Comparison of ENCODE assay signal across 4 cellular contexts in the genomic region with DNA sequence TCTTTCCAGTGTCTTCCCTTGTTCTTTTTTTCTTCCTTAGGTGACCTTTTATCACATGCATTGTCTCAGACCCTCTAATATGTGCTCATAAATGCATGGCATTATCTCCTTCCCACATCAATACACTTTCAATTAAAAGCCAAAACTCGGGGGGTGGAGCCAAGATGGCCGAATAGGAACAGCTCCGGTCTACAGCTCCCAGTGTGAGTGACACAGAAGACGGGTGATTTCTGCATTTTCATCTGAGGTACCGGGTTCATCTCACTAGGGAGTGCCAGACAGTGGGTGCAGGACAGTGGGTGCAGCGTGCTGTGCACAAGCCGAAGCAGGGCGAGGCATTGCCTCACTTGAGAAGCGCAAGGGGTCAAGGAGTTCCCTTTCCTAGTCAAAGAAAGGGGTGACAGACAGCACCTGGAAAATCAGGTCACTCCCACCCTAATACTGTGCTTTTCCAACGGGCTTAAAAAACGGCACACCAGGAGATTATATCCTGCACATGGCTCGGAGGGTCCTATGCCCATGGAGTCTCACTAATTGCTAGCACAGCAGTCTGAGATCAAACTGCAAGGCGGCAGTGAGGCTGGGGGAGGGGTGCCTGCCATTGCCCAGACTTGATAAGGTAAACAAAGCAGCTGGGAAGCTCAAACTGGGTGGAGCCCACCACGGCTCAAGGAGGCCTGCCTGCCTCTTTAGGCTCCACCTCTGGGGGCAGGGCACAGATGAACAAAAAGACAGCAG. TPM values are rescaled to one million over a fixed set of nuclear protein-coding genes. Genes with fewer than 3 reads are reported as not detected.
"Had no signal": no experiment of that assay in that cellular context is flagged by ENCODE, and none has a peak within 500 bp of the region (broad histone marks: within the 10 kb centered on the region; RNA-seq: fewer than 3 reads in every experiment).

No MANE protein-coding gene starts in this region.

RNA-seq across cellular contexts. Expression of gene CYP3A5, which starts 6.2 kb away (rescaled TPM):
- total RNA-seq: Right ventricle myocardium superior; T-helper 1 cell treated with Interleukin-12 subunit alpha and Interleukin-12 subunit beta and Interleukin-4 antibody, amounts not matched to agents 30 ng/mL and 1 ng/mL, for 36 hours had no signal

RNA-seq across cellular contexts. Expression of gene CYP3A7, which starts 49.0 kb away (rescaled TPM):
- total RNA-seq: NCI-H460; Right ventricle myocardium superior; SJSA1; T-helper 1 cell treated with Interleukin-12 subunit alpha and Interleukin-12 subunit beta and Interleukin-4 antibody, amounts not matched to agents 30 ng/mL and 1 ng/mL, for 36 hours had no signal
